ENCODE assay signal across 1 cellular context in genomic region chr3:138078096-138078495, GRCh38.
TF ChIP-seq lines count a peak whose summit lies in the region.

No MANE protein-coding gene starts in this region.

TF ChIP-seq in HCT116, 20 proteins besides CTCF, POLR2A, EP300 and RAD21 (continued from another document):
- TF ChIP-seq, protein P1, sequence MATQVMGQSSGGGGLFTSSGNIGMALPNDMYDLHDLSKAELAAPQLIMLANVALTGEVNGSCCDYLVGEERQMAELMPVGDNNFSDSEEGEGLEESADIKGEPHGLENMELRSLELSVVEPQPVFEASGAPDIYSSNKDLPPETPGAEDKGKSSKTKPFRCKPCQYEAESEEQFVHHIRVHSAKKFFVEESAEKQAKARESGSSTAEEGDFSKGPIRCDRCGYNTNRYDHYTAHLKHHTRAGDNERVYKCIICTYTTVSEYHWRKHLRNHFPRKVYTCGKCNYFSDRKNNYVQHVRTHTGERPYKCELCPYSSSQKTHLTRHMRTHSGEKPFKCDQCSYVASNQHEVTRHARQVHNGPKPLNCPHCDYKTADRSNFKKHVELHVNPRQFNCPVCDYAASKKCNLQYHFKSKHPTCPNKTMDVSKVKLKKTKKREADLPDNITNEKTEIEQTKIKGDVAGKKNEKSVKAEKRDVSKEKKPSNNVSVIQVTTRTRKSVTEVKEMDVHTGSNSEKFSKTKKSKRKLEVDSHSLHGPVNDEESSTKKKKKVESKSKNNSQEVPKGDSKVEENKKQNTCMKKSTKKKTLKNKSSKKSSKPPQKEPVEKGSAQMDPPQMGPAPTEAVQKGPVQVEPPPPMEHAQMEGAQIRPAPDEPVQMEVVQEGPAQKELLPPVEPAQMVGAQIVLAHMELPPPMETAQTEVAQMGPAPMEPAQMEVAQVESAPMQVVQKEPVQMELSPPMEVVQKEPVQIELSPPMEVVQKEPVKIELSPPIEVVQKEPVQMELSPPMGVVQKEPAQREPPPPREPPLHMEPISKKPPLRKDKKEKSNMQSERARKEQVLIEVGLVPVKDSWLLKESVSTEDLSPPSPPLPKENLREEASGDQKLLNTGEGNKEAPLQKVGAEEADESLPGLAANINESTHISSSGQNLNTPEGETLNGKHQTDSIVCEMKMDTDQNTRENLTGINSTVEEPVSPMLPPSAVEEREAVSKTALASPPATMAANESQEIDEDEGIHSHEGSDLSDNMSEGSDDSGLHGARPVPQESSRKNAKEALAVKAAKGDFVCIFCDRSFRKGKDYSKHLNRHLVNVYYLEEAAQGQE (IDR thresholded peaks at IDR 0.05; ENCODE audit: low read depth): no peak
TF ChIP-seq in HCT116: peak in this region for 4.
